ENCODE assay signal across 1 cellular context in the genomic region with DNA sequence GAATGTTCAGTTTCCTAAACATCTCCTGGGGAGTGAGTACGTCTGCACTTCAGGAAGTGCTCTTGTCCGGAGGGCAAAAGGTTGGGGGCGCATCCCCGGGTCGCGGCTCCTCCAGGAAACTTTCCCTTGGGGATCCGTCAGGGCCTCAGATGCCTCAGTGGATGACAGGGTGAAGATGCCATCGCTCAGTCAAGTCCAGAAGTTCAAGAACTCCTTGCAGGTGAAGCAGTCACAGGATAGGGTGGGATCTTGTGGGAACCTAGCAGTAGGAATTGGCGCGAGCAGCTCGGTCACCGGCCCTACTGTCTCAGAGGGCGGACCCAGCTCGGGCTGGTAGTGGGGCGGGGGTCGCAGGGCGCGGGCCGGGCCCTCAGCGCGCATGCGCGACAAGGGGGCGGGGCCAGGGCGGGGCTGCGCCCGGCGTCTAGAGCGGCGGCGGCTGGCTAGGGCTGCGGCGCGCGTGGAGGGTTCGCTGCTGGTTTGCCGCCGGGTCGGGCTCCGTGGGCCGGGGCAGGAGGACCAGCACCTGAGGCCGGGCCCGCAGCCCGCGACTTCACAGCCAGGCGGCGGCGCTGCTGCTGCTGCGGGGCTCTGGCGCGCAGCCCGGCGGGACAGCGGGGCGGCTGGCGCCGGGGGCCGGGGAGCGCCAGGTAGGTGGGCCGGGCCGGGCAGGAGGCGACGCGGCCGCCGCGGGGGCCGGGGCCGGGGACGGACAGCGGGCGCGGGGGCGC.
TF ChIP-seq lines count a peak whose summit lies in the region.

A gene (plus strand): TSS at position 423 of the 731 bp plus-strand sequence. CDS start 75,191 bp downstream, outside the sequence.

TF ChIP-seq in HepG2, 621 proteins besides CTCF, POLR2A, EP300 and RAD21 (continued from another document and continues in another):
- TF ChIP-seq TCF7 (IDR thresholded peaks at IDR 0.05; ENCODE audit: low read depth) = no peak
- TF ChIP-seq BRCA1 (CRISPR knock-in tag; IDR thresholded peaks at IDR 0.05) = no peak
- TF ChIP-seq, protein P1, sequence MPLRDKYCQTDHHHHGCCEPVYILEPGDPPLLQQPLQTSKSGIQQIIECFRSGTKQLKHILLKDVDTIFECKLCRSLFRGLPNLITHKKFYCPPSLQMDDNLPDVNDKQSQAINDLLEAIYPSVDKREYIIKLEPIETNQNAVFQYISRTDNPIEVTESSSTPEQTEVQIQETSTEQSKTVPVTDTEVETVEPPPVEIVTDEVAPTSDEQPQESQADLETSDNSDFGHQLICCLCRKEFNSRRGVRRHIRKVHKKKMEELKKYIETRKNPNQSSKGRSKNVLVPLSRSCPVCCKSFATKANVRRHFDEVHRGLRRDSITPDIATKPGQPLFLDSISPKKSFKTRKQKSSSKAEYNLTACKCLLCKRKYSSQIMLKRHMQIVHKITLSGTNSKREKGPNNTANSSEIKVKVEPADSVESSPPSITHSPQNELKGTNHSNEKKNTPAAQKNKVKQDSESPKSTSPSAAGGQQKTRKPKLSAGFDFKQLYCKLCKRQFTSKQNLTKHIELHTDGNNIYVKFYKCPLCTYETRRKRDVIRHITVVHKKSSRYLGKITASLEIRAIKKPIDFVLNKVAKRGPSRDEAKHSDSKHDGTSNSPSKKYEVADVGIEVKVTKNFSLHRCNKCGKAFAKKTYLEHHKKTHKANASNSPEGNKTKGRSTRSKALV (CRISPR knock-in tag; IDR thresholded peaks at IDR 0.05) = no peak; the same call in 1 of the 2 replicates
- TF ChIP-seq ARNT2 (CRISPR knock-in tag; IDR thresholded peaks at IDR 0.05; ENCODE audit: low read depth) = peak; percentile 84; the same call in 1 of the 2 replicates
- TF ChIP-seq ASH2L (IDR thresholded peaks at IDR 0.05; ENCODE audit: insufficient read length, low read depth, low read length) = peak; percentile 72
- peak; percentile 58; the same call in 1 of the 2 replicates for TF ChIP-seq SAFB2 (CRISPR knock-in tag; IDR thresholded peaks at IDR 0.05; ENCODE audit: borderline replicate concordance, low read depth)
- no peak for TF ChIP-seq NR2F2 (IDR thresholded peaks at IDR 0.05; ENCODE audit: borderline replicate concordance, low read depth)
- TF ChIP-seq IRF2 (CRISPR knock-in tag; IDR thresholded peaks at IDR 0.05) = peak; percentile 69; the same call in 1 of the 2 replicates
- TF ChIP-seq, protein P2, sequence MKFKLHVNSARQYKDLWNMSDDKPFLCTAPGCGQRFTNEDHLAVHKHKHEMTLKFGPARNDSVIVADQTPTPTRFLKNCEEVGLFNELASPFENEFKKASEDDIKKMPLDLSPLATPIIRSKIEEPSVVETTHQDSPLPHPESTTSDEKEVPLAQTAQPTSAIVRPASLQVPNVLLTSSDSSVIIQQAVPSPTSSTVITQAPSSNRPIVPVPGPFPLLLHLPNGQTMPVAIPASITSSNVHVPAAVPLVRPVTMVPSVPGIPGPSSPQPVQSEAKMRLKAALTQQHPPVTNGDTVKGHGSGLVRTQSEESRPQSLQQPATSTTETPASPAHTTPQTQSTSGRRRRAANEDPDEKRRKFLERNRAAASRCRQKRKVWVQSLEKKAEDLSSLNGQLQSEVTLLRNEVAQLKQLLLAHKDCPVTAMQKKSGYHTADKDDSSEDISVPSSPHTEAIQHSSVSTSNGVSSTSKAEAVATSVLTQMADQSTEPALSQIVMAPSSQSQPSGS (CRISPR knock-in tag; IDR thresholded peaks at IDR 0.05) = 0 out of 2 replicates have a peak, but pooled peaks have one; percentile 33
- no peak for TF ChIP-seq RBM22 (optimal IDR thresholded peaks at IDR 0.05; ENCODE audit: low read length)
- no peak for TF ChIP-seq PAWR (CRISPR knock-in tag; IDR thresholded peaks at IDR 0.05; ENCODE audit: borderline replicate concordance)
- TF ChIP-seq HNF4A (CRISPR knock-in tag; IDR thresholded peaks at IDR 0.05) = peak; percentile 14; the same call in 1 of the 2 replicates
- TF ChIP-seq, protein P3, sequence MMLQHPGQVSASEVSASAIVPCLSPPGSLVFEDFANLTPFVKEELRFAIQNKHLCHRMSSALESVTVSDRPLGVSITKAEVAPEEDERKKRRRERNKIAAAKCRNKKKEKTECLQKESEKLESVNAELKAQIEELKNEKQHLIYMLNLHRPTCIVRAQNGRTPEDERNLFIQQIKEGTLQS (CRISPR knock-in tag; IDR thresholded peaks at IDR 0.05) = 0 out of 2 replicates have a peak, but pooled peaks have one; percentile 17
- TF ChIP-seq ZNF670 (CRISPR knock-in tag; IDR thresholded peaks at IDR 0.05; ENCODE audit: borderline replicate concordance) = no peak
- TF ChIP-seq ZSCAN9 (CRISPR knock-in tag; IDR thresholded peaks at IDR 0.05; ENCODE audit: borderline replicate concordance) = peak; percentile 74
- no peak for TF ChIP-seq ZNF7 (CRISPR knock-in tag; IDR thresholded peaks at IDR 0.05)
- TF ChIP-seq ZNF672 (CRISPR knock-in tag; IDR thresholded peaks at IDR 0.05) = peak; percentile 50; the same call in 1 of the 2 replicates
- TF ChIP-seq FLYWCH1 (CRISPR knock-in tag; IDR thresholded peaks at IDR 0.05) = 0 out of 2 replicates have a peak, but pooled peaks have one; percentile 47
- TF ChIP-seq ELF1 (CRISPR knock-in tag; IDR thresholded peaks at IDR 0.05) = peak; percentile 53
- TF ChIP-seq JUNB (CRISPR knock-in tag; IDR thresholded peaks at IDR 0.05; ENCODE audit: borderline replicate concordance) = no peak
- TF ChIP-seq ZNF430 (CRISPR knock-in tag; IDR thresholded peaks at IDR 0.05) = peak; percentile 18; the same call in 1 of the 2 replicates
- TF ChIP-seq, protein P4, sequence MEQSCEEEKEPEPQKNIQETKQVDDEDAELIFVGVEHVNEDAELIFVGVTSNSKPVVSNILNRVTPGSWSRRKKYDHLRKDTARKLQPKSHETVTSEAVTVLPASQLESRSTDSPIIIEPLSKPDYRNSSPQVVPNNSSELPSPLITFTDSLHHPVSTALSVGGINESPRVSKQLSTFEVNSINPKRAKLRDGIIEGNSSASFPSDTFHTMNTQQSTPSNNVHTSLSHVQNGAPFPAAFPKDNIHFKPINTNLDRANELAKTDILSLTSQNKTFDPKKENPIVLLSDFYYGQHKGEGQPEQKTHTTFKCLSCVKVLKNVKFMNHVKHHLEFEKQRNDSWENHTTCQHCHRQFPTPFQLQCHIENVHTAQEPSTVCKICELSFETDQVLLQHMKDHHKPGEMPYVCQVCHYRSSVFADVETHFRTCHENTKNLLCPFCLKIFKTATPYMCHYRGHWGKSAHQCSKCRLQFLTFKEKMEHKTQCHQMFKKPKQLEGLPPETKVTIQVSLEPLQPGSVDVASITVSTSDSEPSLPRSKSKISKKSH (CRISPR knock-in tag; IDR thresholded peaks at IDR 0.05; ENCODE audit: borderline replicate concordance) = 0 out of 2 replicates have a peak, but pooled peaks have one; percentile 53
- 0 out of 2 replicates have a peak, but pooled peaks have one; percentile 13 for TF ChIP-seq ZNF331 (CRISPR knock-in tag; IDR thresholded peaks at IDR 0.05)
- TF ChIP-seq ZNF644 (CRISPR knock-in tag; IDR thresholded peaks at IDR 0.05; ENCODE audit: low read depth) = no peak
- no peak for TF ChIP-seq TOPORS (CRISPR knock-in tag; IDR thresholded peaks at IDR 0.05)
- TF ChIP-seq ZNF30 (CRISPR knock-in tag; IDR thresholded peaks at IDR 0.05) = no peak
- TF ChIP-seq ZNF101 (CRISPR knock-in tag; IDR thresholded peaks at IDR 0.05; ENCODE audit: borderline replicate concordance, low read depth) = no peak
- TF ChIP-seq ZFX (CRISPR knock-in tag; IDR thresholded peaks at IDR 0.05; ENCODE audit: low read depth) = peak; percentile 40
- TF ChIP-seq, protein P5, sequence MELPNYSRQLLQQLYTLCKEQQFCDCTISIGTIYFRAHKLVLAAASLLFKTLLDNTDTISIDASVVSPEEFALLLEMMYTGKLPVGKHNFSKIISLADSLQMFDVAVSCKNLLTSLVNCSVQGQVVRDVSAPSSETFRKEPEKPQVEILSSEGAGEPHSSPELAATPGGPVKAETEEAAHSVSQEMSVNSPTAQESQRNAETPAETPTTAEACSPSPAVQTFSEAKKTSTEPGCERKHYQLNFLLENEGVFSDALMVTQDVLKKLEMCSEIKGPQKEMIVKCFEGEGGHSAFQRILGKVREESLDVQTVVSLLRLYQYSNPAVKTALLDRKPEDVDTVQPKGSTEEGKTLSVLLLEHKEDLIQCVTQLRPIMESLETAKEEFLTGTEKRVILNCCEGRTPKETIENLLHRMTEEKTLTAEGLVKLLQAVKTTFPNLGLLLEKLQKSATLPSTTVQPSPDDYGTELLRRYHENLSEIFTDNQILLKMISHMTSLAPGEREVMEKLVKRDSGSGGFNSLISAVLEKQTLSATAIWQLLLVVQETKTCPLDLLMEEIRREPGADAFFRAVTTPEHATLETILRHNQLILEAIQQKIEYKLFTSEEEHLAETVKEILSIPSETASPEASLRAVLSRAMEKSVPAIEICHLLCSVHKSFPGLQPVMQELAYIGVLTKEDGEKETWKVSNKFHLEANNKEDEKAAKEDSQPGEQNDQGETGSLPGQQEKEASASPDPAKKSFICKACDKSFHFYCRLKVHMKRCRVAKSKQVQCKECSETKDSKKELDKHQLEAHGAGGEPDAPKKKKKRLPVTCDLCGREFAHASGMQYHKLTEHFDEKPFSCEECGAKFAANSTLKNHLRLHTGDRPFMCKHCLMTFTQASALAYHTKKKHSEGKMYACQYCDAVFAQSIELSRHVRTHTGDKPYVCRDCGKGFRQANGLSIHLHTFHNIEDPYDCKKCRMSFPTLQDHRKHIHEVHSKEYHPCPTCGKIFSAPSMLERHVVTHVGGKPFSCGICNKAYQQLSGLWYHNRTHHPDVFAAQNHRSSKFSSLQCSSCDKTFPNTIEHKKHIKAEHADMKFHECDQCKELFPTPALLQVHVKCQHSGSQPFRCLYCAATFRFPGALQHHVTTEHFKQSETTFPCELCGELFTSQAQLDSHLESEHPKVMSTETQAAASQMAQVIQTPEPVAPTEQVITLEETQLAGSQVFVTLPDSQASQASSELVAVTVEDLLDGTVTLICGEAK (IDR thresholded peaks at IDR 0.05) = no peak
- TF ChIP-seq, protein P5 (CRISPR knock-in tag; IDR thresholded peaks at IDR 0.05) = peak; percentile 49
- TF ChIP-seq ZSCAN29 (CRISPR knock-in tag; conservative IDR thresholded peaks at IDR 0.05) = no peak
- 0 out of 2 replicates have a peak, but pooled peaks have one; percentile 52 for TF ChIP-seq ZNF619 (CRISPR knock-in tag; IDR thresholded peaks at IDR 0.05)
- TF ChIP-seq MEF2D (CRISPR knock-in tag; IDR thresholded peaks at IDR 0.05) = no peak
- TF ChIP-seq, protein P6, sequence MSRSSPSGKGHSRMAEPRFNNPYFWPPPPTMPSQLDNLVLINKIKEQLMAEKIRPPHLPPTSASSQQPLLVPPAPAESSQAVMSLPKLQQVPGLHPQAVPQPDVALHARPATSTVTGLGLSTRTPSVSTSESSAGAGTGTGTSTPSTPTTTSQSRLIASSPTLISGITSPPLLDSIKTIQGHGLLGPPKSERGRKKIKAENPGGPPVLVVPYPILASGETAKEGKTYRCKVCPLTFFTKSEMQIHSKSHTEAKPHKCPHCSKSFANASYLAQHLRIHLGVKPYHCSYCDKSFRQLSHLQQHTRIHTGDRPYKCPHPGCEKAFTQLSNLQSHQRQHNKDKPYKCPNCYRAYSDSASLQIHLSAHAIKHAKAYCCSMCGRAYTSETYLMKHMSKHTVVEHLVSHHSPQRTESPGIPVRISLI (CRISPR knock-in tag; IDR thresholded peaks at IDR 0.05; ENCODE audit: borderline replicate concordance) = no peak
- TF ChIP-seq, protein P7, sequence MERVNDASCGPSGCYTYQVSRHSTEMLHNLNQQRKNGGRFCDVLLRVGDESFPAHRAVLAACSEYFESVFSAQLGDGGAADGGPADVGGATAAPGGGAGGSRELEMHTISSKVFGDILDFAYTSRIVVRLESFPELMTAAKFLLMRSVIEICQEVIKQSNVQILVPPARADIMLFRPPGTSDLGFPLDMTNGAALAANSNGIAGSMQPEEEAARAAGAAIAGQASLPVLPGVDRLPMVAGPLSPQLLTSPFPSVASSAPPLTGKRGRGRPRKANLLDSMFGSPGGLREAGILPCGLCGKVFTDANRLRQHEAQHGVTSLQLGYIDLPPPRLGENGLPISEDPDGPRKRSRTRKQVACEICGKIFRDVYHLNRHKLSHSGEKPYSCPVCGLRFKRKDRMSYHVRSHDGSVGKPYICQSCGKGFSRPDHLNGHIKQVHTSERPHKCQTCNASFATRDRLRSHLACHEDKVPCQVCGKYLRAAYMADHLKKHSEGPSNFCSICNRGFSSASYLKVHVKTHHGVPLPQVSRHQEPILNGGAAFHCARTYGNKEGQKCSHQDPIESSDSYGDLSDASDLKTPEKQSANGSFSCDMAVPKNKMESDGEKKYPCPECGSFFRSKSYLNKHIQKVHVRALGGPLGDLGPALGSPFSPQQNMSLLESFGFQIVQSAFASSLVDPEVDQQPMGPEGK (CRISPR knock-in tag; IDR thresholded peaks at IDR 0.05) = no peak; the same call in 1 of the 2 replicates
- 0 out of 2 replicates have a peak, but pooled peaks have one; percentile 33 for TF ChIP-seq ZNF225 (CRISPR knock-in tag; IDR thresholded peaks at IDR 0.05)
